ENCODE assay signal across 9 cellular contexts in the genomic region with DNA sequence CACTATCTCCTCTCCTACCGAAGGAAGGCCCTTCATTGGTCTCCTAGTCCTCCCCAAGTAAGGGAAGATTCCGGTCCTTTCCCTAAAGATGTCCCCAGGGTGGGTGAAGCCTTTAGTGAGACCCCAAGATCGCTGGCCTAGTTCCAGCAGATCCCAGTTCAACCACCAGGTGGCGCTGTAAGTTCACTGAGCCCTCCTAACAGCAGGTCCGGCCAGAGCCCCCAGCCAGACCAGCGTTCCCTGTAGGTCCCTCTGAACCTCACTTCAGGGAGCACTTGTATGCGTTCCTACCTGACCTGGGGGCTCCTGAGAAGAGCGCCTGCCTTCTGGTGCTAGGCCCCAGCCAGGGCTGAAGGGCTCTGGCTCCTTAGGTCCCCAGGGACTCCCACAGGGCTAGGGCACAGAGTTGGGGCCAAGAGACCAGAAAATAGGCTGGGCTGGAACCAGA. TPM values are rescaled to one million over a fixed set of nuclear protein-coding genes. Genes with fewer than 3 reads are reported as not detected.
DNase-seq lines count a peak whose midpoint lies in the region; ATAC-seq, FAIRE-seq and TF ChIP-seq lines count a peak whose summit lies in the region.
"Had no signal": no experiment of that assay in that cellular context is flagged by ENCODE, and none has a peak within 500 bp of the region (broad histone marks: within the 10 kb centered on the region; RNA-seq: fewer than 3 reads in every experiment).

No MANE protein-coding gene starts in this region.

- H3K27me3 Mint-ChIP-seq in activated CD8-positive, alpha-beta T cell treated with anti-CD3 and anti-CD28 coated beads, Interleukin-2, amount 10 ng/mL, durations not matched to agents 7 days and 5 days (ENCODE audit: low read depth) = peaks cover 7% of the 10 kb centered on the region

- no peaks in the 10 kb centered on the region; a peak in 1 of 7 replicates for H3K27me3 ChIP-seq in H1 (replicated peaks in 1 of 4; ENCODE audit: control insufficient read depth in 3 of 4, extremely low read depth in 1 of 4, insufficient read depth in 3 of 4, low read length in 3 of 4)

- ATAC-seq in HG02678 (IDR thresholded peaks at IDR 0.05; ENCODE audit: unreplicated experiment) (peak; percentile 64), mucosa of descending colon (peak; percentile 21), HG03045 (IDR thresholded peaks at IDR 0.05; ENCODE audit: unreplicated experiment) (no peak)
- peak; percentile 82 for ATAC-seq in activated CD8-positive, alpha-beta T cell treated with anti-CD3 and anti-CD28 coated beads, Interleukin-2, amount 10 ng/mL, durations not matched to agents 7 days and 5 days

- H3K27ac ChIP-seq in H1 (ENCODE audit: low read depth, low read length) = no peak overlapping the region
- H3K27ac ChIP-seq: epithelial cell of prostate had no signal

- H2BK120ac ChIP-seq in H1 (replicated peaks; ENCODE audit: low read depth, low read length) = no peak overlapping the region

- H2BK5ac ChIP-seq in H1 (ENCODE audit: low read depth, low read length) = no peak overlapping the region

- H2BK12ac ChIP-seq in H1 (ENCODE audit: low read depth, low read length) = no peak overlapping the region

- no peak overlapping the region for H2AK5ac ChIP-seq in H1 (ENCODE audit: low read depth, low read length)

- H2BK20ac ChIP-seq in H1 (ENCODE audit: low read length) = no peak overlapping the region

- H3K23me2 ChIP-seq in H1 (ENCODE audit: low read depth, low read length) = no peaks in the 10 kb centered on the region

- H3K4me2 ChIP-seq in H1 (ENCODE audit: insufficient read depth in 1 of 2, low read depth in 2 of 2, low read length in 2 of 2) = no peak overlapping the region

- H3K9ac ChIP-seq in H1 (replicated peaks in 1 of 4; ENCODE audit: extremely low read depth in 1 of 4, low read depth in 3 of 4, low read length in 3 of 4) = no peak overlapping the region

- no peak overlapping the region for H3K23ac ChIP-seq in H1 (ENCODE audit: insufficient read length)

- no peak overlapping the region for H3K18ac ChIP-seq in H1 (ENCODE audit: extremely low read depth, low read length)

- no peak overlapping the region for H4K91ac ChIP-seq in H1 (replicated peaks; ENCODE audit: insufficient read length, low read length)

- H3K56ac ChIP-seq in H1 (replicated peaks; ENCODE audit: insufficient read length, low read depth, low read length) = no peak overlapping the region

- H3K36me3 Mint-ChIP-seq in activated CD8-positive, alpha-beta T cell treated with anti-CD3 and anti-CD28 coated beads, Interleukin-2, amount 10 ng/mL, durations not matched to agents 7 days and 5 days (ENCODE audit: low read depth) = no peaks in the 10 kb centered on the region

- intact Hi-C loops in mucosa of descending colon (cut with DNase I, micrococcal nuclease) = loop anchor here (5.0 kb wide), 2 partner anchors 37 to 342 kb away; partner anchors contain the start of gene LMO1 (in 1 of the 2)

- H3K14ac ChIP-seq in H1 (ENCODE audit: insufficient read length) = no peak overlapping the region

- no peak overlapping the region for H4K5ac ChIP-seq in H1 (ENCODE audit: insufficient read length, low read depth, low read length)

- 0 out of 2 replicates have a peak overlapping the region, but pooled peaks have one; percentile 47 for H2AFZ ChIP-seq in H1 (ENCODE audit: low read length)

- 15% methylated on average over 8 of the region's 8 CpGs; no CpG with 5 or more reads in 1 of the 2 experiments for WGBS in H1 (ENCODE audit: extremely low coverage in 1 of 2, insufficient coverage in 1 of 2, insufficient read length in 1 of 2, insufficient replicate concordance in 2 of 2, low coverage in 1 of 2, low lambda C conversion rate in 2 of 2, missing lambda C conversion rate in 1 of 2), 2 experiments

- H3K4me1 Mint-ChIP-seq in activated CD8-positive, alpha-beta T cell treated with anti-CD3 and anti-CD28 coated beads, Interleukin-2, amount 10 ng/mL, durations not matched to agents 7 days and 5 days (ENCODE audit: low read depth) = peaks cover 6% of the 10 kb centered on the region

- FAIRE-seq in H1 (lab: Jason Lieb, UNC) = peak; percentile 86

- no peak overlapping the region for H3K4ac ChIP-seq in H1 (replicated peaks; ENCODE audit: insufficient read length, low read depth, low read length)

- no peaks in the 10 kb centered on the region for H3K79me1 ChIP-seq in H1 (ENCODE audit: low read depth, low read length)

- TF ChIP-seq RAD21 in H1 (IDR thresholded peaks at IDR 0.05 in 1 of 2, conservative IDR thresholded peaks at IDR 0.05 in 1 of 2; ENCODE audit: low read depth in 2 of 2, low read length in 2 of 2) = peak; percentile 98 to 99

- no peaks in the 10 kb centered on the region for H4K20me1 ChIP-seq in H1 (replicated peaks in 1 of 2; ENCODE audit: control insufficient read depth in 1 of 2, insufficient read depth in 2 of 2, low read length in 2 of 2)

- H2BK15ac ChIP-seq in H1 (ENCODE audit: low read length) = 0 out of 2 replicates have a peak overlapping the region, but pooled peaks have one; percentile 81

- no peak for TF ChIP-seq EP300 in H1 (IDR thresholded peaks at IDR 0.05; ENCODE audit: borderline replicate concordance in 1 of 2, low read depth in 2 of 2, low read length in 2 of 2)

- TF ChIP-seq CTCF in H1 (IDR thresholded peaks at IDR 0.05; ENCODE audit: control extremely low read depth in 1 of 3, insufficient read depth in 1 of 3, low read depth in 1 of 3, low read length in 3 of 3) (peak; percentile 90 to 98 (median 97)), mucosa of descending colon (IDR thresholded peaks at IDR 0.05) (peak; percentile 70)

- H3K4me3 ChIP-seq in H1 (ENCODE audit: extremely low read depth in 1 of 4, insufficient read depth in 2 of 4, low read depth in 3 of 4, low read length in 4 of 4) (no peak overlapping the region), mucosa of descending colon (no peak overlapping the region)

- no peaks in the 10 kb centered on the region for H3K79me2 ChIP-seq in H1 (ENCODE audit: control insufficient read depth in 1 of 2, insufficient read depth in 2 of 2, low read length in 2 of 2)

- peak; percentile 93 for DNase-seq in ELF-1 (ENCODE audit: low read depth, low spot score)
- DNase-seq in NCI-H446 treated with DMSO at 0.1 percent for 48 hours (lab: John Stamatoyannopoulos, UW) = peak; percentile 25
- DNase-seq in activated CD8-positive, alpha-beta T cell treated with anti-CD3 and anti-CD28 coated beads, Interleukin-2, amount 10 ng/mL, durations not matched to agents 7 days and 5 days = peak; percentile 75
- DNase-seq in H1 (ENCODE audit: low read depth in 1 of 2, low spot score in 2 of 2) = peak; percentile 86 to 98
- DNase-seq in mucosa of descending colon = peak in 2 of 3 donors; percentile 75 to 82
- peak; percentile 25 to 56 for DNase-seq in stimulated activated CD8-positive, alpha-beta memory T cell treated with anti-CD3 and anti-CD28 coated beads, Interleukin-7, amount 100 ng/mL, for 1 hour (ENCODE audit: low read depth in 2 of 2)

- H3K4me1 ChIP-seq in H1 (replicated peaks in 1 of 4; ENCODE audit: control insufficient read depth in 3 of 4, insufficient read depth in 4 of 4, low read length in 3 of 4) = peaks cover 0 to 14% (median 3%) of the 10 kb centered on the region in 4 experiments; a peak in 4 of 7 replicates
- H3K4me1 ChIP-seq in mucosa of descending colon (ENCODE audit: low read depth) = peaks cover 3% of the 10 kb centered on the region

- no peak overlapping the region for H3K4me3 Mint-ChIP-seq in activated CD8-positive, alpha-beta T cell treated with anti-CD3 and anti-CD28 coated beads, Interleukin-2, amount 10 ng/mL, durations not matched to agents 7 days and 5 days

- POLR2A ChIA-PET in activated CD8-positive, alpha-beta T cell treated with anti-CD3 and anti-CD28 coated beads, Interleukin-2, amount 10 ng/mL, durations not matched to agents 7 days and 5 days (lab: Charles Lee) = no interaction called here
- POLR2A ChIA-PET in H1 (lab: Charles Lee; ENCODE audit: partially characterized antibody) = no interaction called here

- no peak for TF ChIP-seq POLR2A in H1 (IDR thresholded peaks at IDR 0.05; ENCODE audit: control extremely low read depth in 1 of 2, low read depth in 2 of 2, low read length in 2 of 2)

- H3K9me3 Mint-ChIP-seq in activated CD8-positive, alpha-beta T cell treated with anti-CD3 and anti-CD28 coated beads, Interleukin-2, amount 10 ng/mL, durations not matched to agents 7 days and 5 days (ENCODE audit: insufficient read depth) = no peaks in the 10 kb centered on the region

- no peak overlapping the region for H3K27ac Mint-ChIP-seq in activated CD8-positive, alpha-beta T cell treated with anti-CD3 and anti-CD28 coated beads, Interleukin-2, amount 10 ng/mL, durations not matched to agents 7 days and 5 days

- H3K9me3 ChIP-seq in H1 (ENCODE audit: insufficient read depth in 2 of 2, low read depth in 1 of 2, low read length in 1 of 2) = no peaks in the 10 kb centered on the region
- no peaks in the 10 kb centered on the region for H3K9me3 ChIP-seq in mucosa of descending colon

- H3K36me3 ChIP-seq in H1 (ENCODE audit: control insufficient read depth in 2 of 4, insufficient read depth in 4 of 4, low read length in 3 of 4) (no peaks in the 10 kb centered on the region), mucosa of descending colon (ENCODE audit: low read depth) (no peaks in the 10 kb centered on the region)

- H4K8ac ChIP-seq in H1 (ENCODE audit: extremely low read depth, insufficient read depth, low read length) = no peak overlapping the region

- CTCF ChIA-PET in activated CD8-positive, alpha-beta T cell treated with anti-CD3 and anti-CD28 coated beads, Interleukin-2, amount 10 ng/mL, durations not matched to agents 7 days and 5 days (lab: Charles Lee) = no interaction called here
- CTCF ChIA-PET in H1 (lab: Charles Lee; ENCODE audit: partially characterized antibody) = interaction anchor here (0.9 to 10.3 kb wide), 7 partner anchors 9 to 341 kb away, joined by 3 to 177 read pairs (median 106); partner anchors contain the start of gene LMO1

RNA-seq across cellular contexts. Expression of gene LMO1, which starts 38.1 kb away (rescaled TPM):
- not detected for total RNA-seq in activated CD8-positive, alpha-beta T cell treated with anti-CD3 and anti-CD28 coated beads, Interleukin-2, amount 10 ng/mL, durations not matched to agents 7 days and 5 days
- total RNA-seq in H1 (2021; fragmentation: NEBNext Ultra II Directional; extraction: Animal tissue kit (Norgen Biotek cat#: 25700)) = not detected in 2 replicates
- 0.17 and 0.30 TPM in 2 replicates for polyA plus RNA-seq in H1 (2011; rRNA removed)
- 0.32 TPM for polyA plus RNA-seq in H1 (2011; cell fraction: cytosol; rRNA removed)
- 0.37 TPM for polyA plus RNA-seq in H1 (2011; cell fraction: nucleus; rRNA removed)
- polyA plus RNA-seq in H1 (2012, experiment 1 of 2) = 0.19 to 0.85 TPM (median 0.46 TPM) in 4 replicates
- polyA plus RNA-seq in H1 (2012, experiment 2 of 2) = 0.45 TPM
- 0.20 TPM for polyA plus RNA-seq in H1 (2013, experiment 1 of 2)
- polyA plus RNA-seq in H1 (2013, experiment 2 of 2) = 0.11 TPM
- polyA minus RNA-seq in H1 (2011; rRNA and poly(A)+ RNA removed) = 0.44 TPM in 1 of 2 replicates, not detected in the other
- polyA minus RNA-seq in H1 (2011; cell fraction: cytosol; rRNA and poly(A)+ RNA removed) = not detected
- not detected for polyA minus RNA-seq in H1 (2011; cell fraction: nucleus; rRNA and poly(A)+ RNA removed)
- total RNA-seq in mucosa of descending colon = under 1 TPM in 1 of 3 donors, not detected in 2; 0.70 TPM

RNA-seq across cellular contexts. Expression of gene RIC3, which starts 56.8 kb away (rescaled TPM):
- 1 to 10 TPM; 7.8 to 9.4 TPM for total RNA-seq in activated CD8-positive, alpha-beta T cell treated with anti-CD3 and anti-CD28 coated beads, Interleukin-2, amount 10 ng/mL, durations not matched to agents 7 days and 5 days
- total RNA-seq in H1 (2021; fragmentation: NEBNext Ultra II Directional; extraction: Animal tissue kit (Norgen Biotek cat#: 25700)) = 15.5 and 16.6 TPM in 2 replicates
- 5.0 and 6.4 TPM in 2 replicates for polyA plus RNA-seq in H1 (2011; rRNA removed)
- polyA plus RNA-seq in H1 (2011; cell fraction: cytosol; rRNA removed) = 11.4 TPM
- 26.1 TPM for polyA plus RNA-seq in H1 (2011; cell fraction: nucleus; rRNA removed)
- polyA plus RNA-seq in H1 (2012, experiment 1 of 2) = 11.5 to 16.1 TPM (median 13.6 TPM) in 4 replicates
- polyA plus RNA-seq in H1 (2012, experiment 2 of 2) = 1.7 TPM
- 16.7 TPM for polyA plus RNA-seq in H1 (2013, experiment 1 of 2)
- polyA plus RNA-seq in H1 (2013, experiment 2 of 2) = 14.5 TPM
- 13.4 and 13.5 TPM in 2 replicates for polyA minus RNA-seq in H1 (2011; rRNA and poly(A)+ RNA removed)
- polyA minus RNA-seq in H1 (2011; cell fraction: cytosol; rRNA and poly(A)+ RNA removed) = 11.4 TPM
- polyA minus RNA-seq in H1 (2011; cell fraction: nucleus; rRNA and poly(A)+ RNA removed) = 46.2 TPM
- total RNA-seq in mucosa of descending colon = 10 to 100 TPM in 1 of 3 donors, 1 to 10 TPM in 2; 1.5 to 16.4 (median 2.0) TPM

Comparison
In these comparisons a context has a peak if more than half of its experiments do, and no peak if none do; other contexts are left out.
1. DNase-seq: peak in every context shown above with its lines; median percentile 93 in ELF-1; 92 in H1; 78 in mucosa of descending colon; 75 in activated CD8-positive, alpha-beta T cell treated with anti-CD3 and anti-CD28 coated beads, Interleukin-2, amount 10 ng/mL, durations not matched to agents 7 days and 5 days; 40 in stimulated activated CD8-positive, alpha-beta memory T cell treated with anti-CD3 and anti-CD28 coated beads, Interleukin-7, amount 100 ng/mL, for 1 hour; 25 in NCI-H446 treated with DMSO at 0.1 percent for 48 hours.